In the genomic region with DNA sequence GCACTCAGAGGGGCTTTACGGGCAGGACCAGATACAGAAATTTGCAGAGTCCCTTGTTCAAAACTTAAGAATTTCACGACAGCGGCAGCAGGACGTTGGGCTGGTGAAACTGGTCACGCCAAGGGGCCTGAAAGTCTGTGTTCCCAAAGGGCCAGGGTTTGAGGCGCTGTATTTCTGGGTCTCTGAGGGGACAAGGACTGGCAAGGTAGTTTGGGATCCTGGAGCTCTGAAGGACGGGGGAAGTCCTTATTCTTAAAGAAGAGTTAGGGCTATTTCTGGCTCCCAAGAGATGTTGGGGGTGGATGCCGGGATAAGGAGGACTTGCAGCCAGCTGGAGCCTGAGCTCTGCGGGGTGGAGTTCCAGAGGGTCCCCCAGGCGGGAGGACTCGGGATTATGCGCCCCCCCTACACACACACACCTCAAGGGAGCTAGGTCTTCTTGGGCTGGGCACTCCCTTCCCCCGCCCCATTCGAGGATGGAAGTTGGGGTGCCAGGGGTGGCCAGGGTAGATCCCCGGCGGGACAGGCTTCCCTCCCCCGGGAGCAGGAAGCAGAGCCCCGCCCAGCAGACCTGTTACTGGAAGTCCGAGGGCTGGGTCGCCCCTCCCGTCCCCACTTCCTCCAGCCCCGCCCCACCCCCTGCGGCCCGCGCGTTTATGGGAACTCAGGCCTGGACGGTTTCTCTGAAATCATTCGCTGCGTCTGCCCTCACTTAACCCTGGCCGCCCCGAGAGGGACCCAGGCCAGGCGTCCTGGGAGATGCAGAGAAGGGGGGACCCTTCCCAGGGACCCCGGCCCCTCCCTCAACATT, we compare ENCODE assay signal across 8 cellular contexts. TPM values are rescaled to one million over a fixed set of nuclear protein-coding genes. Genes with fewer than 3 reads are reported as not detected.
DNase-seq lines count a peak whose midpoint lies in the region; ATAC-seq and TF ChIP-seq lines count a peak whose summit lies in the region.

No MANE protein-coding gene starts in this region.

- no peaks in the 10 kb centered on the region for H3K36me3 ChIP-seq in mucosa of descending colon (ENCODE audit: low read depth)

- intact Hi-C loops in mucosa of descending colon (cut with DNase I, micrococcal nuclease): no loop called here

- DNase-seq in CD1c-positive myeloid dendritic cell (ENCODE audit: extremely low spot score): peak; percentile 89
- peak; percentile 51 for DNase-seq in NCI-H748 treated with DMSO at 0.1 percent for 48 hours (lab: John Stamatoyannopoulos, UW)
- DNase-seq in activated CD8-positive, alpha-beta memory T cell treated with anti-CD3 and anti-CD28 coated beads for 48 hours (ENCODE audit: low read depth in 2 of 3, low spot score in 2 of 3): peak; percentile 57 to 71 (median 68)
- peak; percentile 84 for DNase-seq in epidermal melanocyte (ENCODE audit: insufficient read length, low spot score)
- peak; percentile 96 to 99 (median 99) for DNase-seq in mucosa of descending colon
- peak; percentile 52 to 72 for DNase-seq in stimulated activated CD8-positive, alpha-beta memory T cell treated with anti-CD3 and anti-CD28 coated beads, Interleukin-7, amount 100 ng/mL, for 4 hours (ENCODE audit: low read depth in 2 of 2)

- H3K4me1 ChIP-seq in mucosa of descending colon (ENCODE audit: low read depth): peaks cover 52% of the 10 kb centered on the region

- H3K9me3 ChIP-seq in mucosa of descending colon: no peaks in the 10 kb centered on the region

- no peak overlapping the region for H3K4me3 ChIP-seq in mucosa of descending colon

- ATAC-seq in GM21723 (IDR thresholded peaks at IDR 0.05; ENCODE audit: unreplicated experiment) (peak; percentile 35), mucosa of descending colon (peak; percentile 81), HG03175 (IDR thresholded peaks at IDR 0.05; ENCODE audit: unreplicated experiment) (no peak)

- no peak for TF ChIP-seq CTCF in mucosa of descending colon (IDR thresholded peaks at IDR 0.05)

RNA-seq across cellular contexts. Expression of gene BCL3, which starts 5.6 kb away (rescaled TPM):
- total RNA-seq in mucosa of descending colon: 100 to 1,000 TPM in 1 of 3 donors, 10 to 100 TPM in 2; 78.9 to 145 (median 90.6) TPM

RNA-seq across cellular contexts. Expression of gene CBLC, which starts 23.6 kb away (rescaled TPM):
- 10 to 100 TPM; 36.5 to 92.6 (median 59.1) TPM for total RNA-seq in mucosa of descending colon

RNA-seq across cellular contexts. Expression of gene BCAM, which starts 54.8 kb away (rescaled TPM):
- 10 to 100 TPM; 16.3 to 25.1 (median 20.3) TPM for total RNA-seq in mucosa of descending colon

RNA-seq across cellular contexts. Expression of gene CEACAM16, which starts 55.2 kb away (rescaled TPM):
- total RNA-seq in mucosa of descending colon: under 1 TPM in 1 of 3 donors, not detected in 2; 0.17 TPM
